Comparison of ENCODE assay signal across 8 cellular contexts in genomic region chr10:110413903-110414562, GRCh38.
DNase-seq lines count a peak whose midpoint lies in the region; ATAC-seq and TF ChIP-seq lines count a peak whose summit lies in the region.

No MANE protein-coding gene starts in this region.

- H3K9me3 ChIP-seq in A673 (ENCODE audit: low read depth, low read length, poor library complexity, severe bottlenecking) = no peaks in the 10 kb centered on the region

- CTCF ChIA-PET in A673 (lab: Charles Lee) = no interaction called here

- intact Hi-C loops in A673 (cut with micrococcal nuclease; ENCODE audit: unreplicated experiment) = no loop called here

- BruUV-seq in A673 (replicated peaks; lab: Mats Ljungman, UMichigan) = no TSS peak

- ATAC-seq in GM19043 (IDR thresholded peaks at IDR 0.05; ENCODE audit: low read depth, unreplicated experiment) (peak; percentile 12), HG03354 (IDR thresholded peaks at IDR 0.05; ENCODE audit: poor library complexity, severe bottlenecking, unreplicated experiment) (peak; percentile 19)

- H3K27ac ChIP-seq in A673 (ENCODE audit: low read depth, low read length, poor library complexity, severe bottlenecking) = no peak overlapping the region

- TF ChIP-seq CTCF in A673 (conservative IDR thresholded peaks at IDR 0.05; ENCODE audit: low read depth, low read length) = no peak

- peaks cover 8% of the 10 kb centered on the region for H3K4me1 ChIP-seq in A673 (ENCODE audit: insufficient read depth, low read length, poor library complexity, severe bottlenecking)

- H3K27me3 ChIP-seq in A673 (replicated peaks; ENCODE audit: insufficient read depth, low read depth, low read length, poor library complexity) = no peaks in the 10 kb centered on the region

- no peak overlapping the region for H3K4me3 ChIP-seq in A673 (ENCODE audit: low read depth, low read length, poor library complexity, severe bottlenecking)

- no peaks in the 10 kb centered on the region for H3K36me3 ChIP-seq in A673 (ENCODE audit: insufficient read depth, low read length, poor library complexity, severe bottlenecking)

- DNase-seq in A172 (ENCODE audit: low spot score) = peak; percentile 63
- DNase-seq in amniotic epithelial cell (ENCODE audit: low read depth) = peak; percentile 81
- DNase-seq in UCSD-AML1 (lab: John Stamatoyannopoulos, UW; ENCODE audit: unreplicated experiment) = no peak
- no peak for DNase-seq in A673 (ENCODE audit: low spot score)
- DNase-seq in COLO829 (ENCODE audit: low spot score) = no peak
- DNase-seq in activated CD4-positive, alpha-beta T cell treated with anti-CD3 and anti-CD28 coated beads for 1 hour = no peak

- POLR2A ChIA-PET in A673 (lab: Charles Lee; ENCODE audit: low non-redundant PET) = no interaction called here

Comparison
In these comparisons a context has a peak if more than half of its experiments do, and no peak if none do; other contexts are left out.
1. DNase-seq: peak in A172 (single experiment) and amniotic epithelial cell (single experiment); none in UCSD-AML1 (single experiment), A673 (single experiment), COLO829 (single experiment) and activated CD4-positive, alpha-beta T cell treated with anti-CD3 and anti-CD28 coated beads for 1 hour (single experiment).